ENCODE assay signal across 12 cellular contexts in the genomic region with DNA sequence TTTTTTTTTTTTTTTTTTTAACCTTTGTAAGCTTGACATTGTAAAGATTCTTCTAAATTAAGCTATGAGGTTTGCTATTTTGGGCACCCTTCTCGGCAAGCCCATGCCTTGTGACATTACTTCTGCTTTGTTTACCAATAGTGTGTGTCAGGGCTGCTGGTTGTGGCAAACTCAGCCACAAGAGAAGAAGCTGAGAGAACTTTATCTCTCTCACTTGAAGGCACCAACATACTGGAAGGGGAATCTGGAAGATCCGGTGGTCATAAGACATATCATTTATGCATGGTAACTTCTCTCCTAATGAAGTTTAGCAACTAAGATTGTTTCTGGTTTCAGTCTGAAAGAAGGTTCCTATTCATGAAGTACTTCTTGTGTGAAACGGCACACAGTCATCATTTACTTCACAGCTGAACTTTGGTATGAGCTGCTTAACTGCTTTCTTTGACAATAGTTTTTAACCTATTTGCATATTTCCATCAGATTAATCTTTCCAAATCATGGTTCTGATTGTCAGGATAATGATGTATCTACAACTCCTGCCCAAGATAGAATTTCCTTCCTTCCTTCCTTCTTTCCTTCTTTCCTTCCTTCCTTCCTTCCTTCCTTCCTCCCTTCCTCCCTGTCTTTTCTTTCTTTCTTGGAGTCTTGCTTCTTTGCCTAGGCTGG.
DNase-seq lines count a peak whose midpoint lies in the region; ATAC-seq and TF ChIP-seq lines count a peak whose summit lies in the region.
"Had no signal": no experiment of that assay in that cellular context is flagged by ENCODE, and none has a peak within 500 bp of the region (broad histone marks: within the 10 kb centered on the region; RNA-seq: fewer than 3 reads in every experiment).

No MANE protein-coding gene starts in this region.

- no peaks in the 10 kb centered on the region for H3K36me3 ChIP-seq in PC-9 (ENCODE audit: low read depth)

- no peaks in the 10 kb centered on the region for H3K4me1 Mint-ChIP-seq in progenitor cell of endocrine pancreas (ENCODE audit: low read depth)
- H3K4me1 Mint-ChIP-seq in activated CD4-positive, alpha-beta memory T cell treated with anti-CD3 and anti-CD28 coated beads, Interleukin-2, amount 10 ng/mL, durations not matched to agents 7 days and 5 days: no peaks in the 10 kb centered on the region
- H3K4me1 Mint-ChIP-seq: central memory CD8-positive, alpha-beta T cell had no signal

- H3K4me3 ChIP-seq in PC-9: no peak overlapping the region

- peaks cover 18% of the 10 kb centered on the region for H3K9me3 Mint-ChIP-seq in progenitor cell of endocrine pancreas (ENCODE audit: low read depth)
- peaks cover 19% of the 10 kb centered on the region for H3K9me3 Mint-ChIP-seq in activated CD4-positive, alpha-beta memory T cell treated with anti-CD3 and anti-CD28 coated beads, Interleukin-2, amount 10 ng/mL, durations not matched to agents 7 days and 5 days
- H3K9me3 Mint-ChIP-seq: central memory CD8-positive, alpha-beta T cell had no signal

- H3F3A ChIP-seq in PC-9 (ENCODE audit: insufficient read depth, low read depth): no peaks in the 10 kb centered on the region

- no peak overlapping the region for H3K27ac ChIP-seq in PC-9

- ATAC-seq in GM19397 (IDR thresholded peaks at IDR 0.05; ENCODE audit: unreplicated experiment): peak; percentile 91
- ATAC-seq in HG03045 (IDR thresholded peaks at IDR 0.05; ENCODE audit: unreplicated experiment): peak; percentile 91

- no peaks in the 10 kb centered on the region for H3K9me2 ChIP-seq in PC-9 (ENCODE audit: insufficient read depth)

- no peaks in the 10 kb centered on the region for H4K20me1 ChIP-seq in PC-9 (ENCODE audit: insufficient read depth)

- H3K27me3 ChIP-seq in PC-9 (ENCODE audit: insufficient read depth, low read depth): no peaks in the 10 kb centered on the region

- H3K4me3 Mint-ChIP-seq in progenitor cell of endocrine pancreas (ENCODE audit: low read depth): no peak overlapping the region
- H3K4me3 Mint-ChIP-seq in activated CD4-positive, alpha-beta memory T cell treated with anti-CD3 and anti-CD28 coated beads, Interleukin-2, amount 10 ng/mL, durations not matched to agents 7 days and 5 days: no peak overlapping the region
- H3K4me3 Mint-ChIP-seq: activated CD4-positive, alpha-beta T cell treated with anti-CD3 and anti-CD28 coated beads, Interleukin-2, amount 10 ng/mL, durations not matched to agents 24 days and 14 days; central memory CD8-positive, alpha-beta T cell had no signal

- H3K9me3 ChIP-seq in PC-9 (ENCODE audit: insufficient read depth, low read depth): no peaks in the 10 kb centered on the region

- intact Hi-C loops in PC-9 (cut with micrococcal nuclease; ENCODE audit: unreplicated experiment): no loop called here

- H2AFZ ChIP-seq in PC-9: 0 out of 2 replicates have a peak overlapping the region, but pooled peaks have one; percentile 36

- DNase-seq in CD1c-positive myeloid dendritic cell (ENCODE audit: extremely low spot score): peak; percentile 32
- no peak for DNase-seq in PC-9
- no peak for DNase-seq in COLO668 (lab: John Stamatoyannopoulos, UW; ENCODE audit: unreplicated experiment)
- DNase-seq in activated CD4-positive, CD25-positive, alpha-beta regulatory T cell treated with anti-CD3 and anti-CD28 coated beads, Interleukin-2, amount 50 U/mL, for 72 hours: no peak
- DNase-seq in progenitor cell of endocrine pancreas (ENCODE audit: low spot score, unreplicated experiment): no peak
- DNase-seq in activated CD4-positive, alpha-beta memory T cell treated with anti-CD3 and anti-CD28 coated beads, Interleukin-2, amount 10 ng/mL, durations not matched to agents 7 days and 5 days: no peak
- DNase-seq: activated CD4-positive, alpha-beta T cell treated with anti-CD3 and anti-CD28 coated beads, Interleukin-2, amount 10 ng/mL, durations not matched to agents 24 days and 14 days; NCI-H2171 treated with DMSO at 0.1 percent for 48 hours; occipital lobe had no signal

- TF ChIP-seq CTCF in PC-9 (conservative IDR thresholded peaks at IDR 0.05) (no peak), progenitor cell of endocrine pancreas (IDR thresholded peaks at IDR 0.05; ENCODE audit: unreplicated experiment) (no peak)

- no TSS peak for BruUV-seq in PC-9 (replicated peaks; lab: Mats Ljungman, UMichigan)

- no peaks in the 10 kb centered on the region for H3K36me3 Mint-ChIP-seq in progenitor cell of endocrine pancreas (ENCODE audit: insufficient read depth)
- H3K36me3 Mint-ChIP-seq in activated CD4-positive, alpha-beta memory T cell treated with anti-CD3 and anti-CD28 coated beads, Interleukin-2, amount 10 ng/mL, durations not matched to agents 7 days and 5 days (ENCODE audit: low read depth): peaks cover 23% of the 10 kb centered on the region

- H3K4me2 ChIP-seq in PC-9: no peak overlapping the region

- POLR2A ChIA-PET in PC-9 (lab: Charles Lee; ENCODE audit: unreplicated experiment): no interaction called here
- POLR2A ChIA-PET in activated CD4-positive, alpha-beta memory T cell treated with anti-CD3 and anti-CD28 coated beads, Interleukin-2, amount 10 ng/mL, durations not matched to agents 7 days and 5 days (lab: Charles Lee): no interaction called here

- H3K27me3 Mint-ChIP-seq in progenitor cell of endocrine pancreas: no peaks in the 10 kb centered on the region
- peaks cover 2% of the 10 kb centered on the region for H3K27me3 Mint-ChIP-seq in activated CD4-positive, alpha-beta memory T cell treated with anti-CD3 and anti-CD28 coated beads, Interleukin-2, amount 10 ng/mL, durations not matched to agents 7 days and 5 days
- H3K27me3 Mint-ChIP-seq: central memory CD8-positive, alpha-beta T cell had no signal

- no peak overlapping the region for H3K27ac Mint-ChIP-seq in progenitor cell of endocrine pancreas
- H3K27ac Mint-ChIP-seq in activated CD4-positive, alpha-beta memory T cell treated with anti-CD3 and anti-CD28 coated beads, Interleukin-2, amount 10 ng/mL, durations not matched to agents 7 days and 5 days: no peak overlapping the region
- H3K27ac Mint-ChIP-seq: activated CD4-positive, alpha-beta T cell treated with anti-CD3 and anti-CD28 coated beads, Interleukin-2, amount 10 ng/mL, durations not matched to agents 24 days and 14 days had no signal

- no peaks in the 10 kb centered on the region for H3K4me1 ChIP-seq in PC-9 (replicated peaks; ENCODE audit: insufficient read depth)

- no peaks in the 10 kb centered on the region for H3K79me2 ChIP-seq in PC-9 (ENCODE audit: low read depth)

- CTCF ChIA-PET in PC-9 (lab: Charles Lee): interaction anchor here (1.2 kb wide), 1 partner anchor 9 kb away, joined by 4 read pairs; no protein-coding TSS in a partner anchor
- CTCF ChIA-PET in activated CD4-positive, alpha-beta memory T cell treated with anti-CD3 and anti-CD28 coated beads, Interleukin-2, amount 10 ng/mL, durations not matched to agents 7 days and 5 days (lab: Charles Lee): interaction anchor here (1.1 to 1.6 kb wide), 2 partner anchors 10 to 183 kb away, joined by 3 to 7 read pairs; no protein-coding TSS in a partner anchor
